ENCODE assay signal across 8 cellular contexts in genomic region chr3:179348325-179349013, GRCh38. TPM values are rescaled to one million over a fixed set of nuclear protein-coding genes. Genes with fewer than 3 reads are reported as not detected.
DNase-seq lines count a peak whose midpoint lies in the region; ATAC-seq, FAIRE-seq and TF ChIP-seq lines count a peak whose summit lies in the region.

No MANE protein-coding gene starts in this region.

- H3K27ac ChIP-seq in A549, result peak overlapping the region; percentile 73 to 93

- no peak for TF ChIP-seq EP300 in A549 (IDR thresholded peaks at IDR 0.05)

- CTCF ChIA-PET in A549 (lab: Yijun Ruan, JAX), result no interaction called here

- no peaks in the 10 kb centered on the region for H3K9me3 ChIP-seq in A549

- TF ChIP-seq POLR2A in A549 (IDR thresholded peaks at IDR 0.05; ENCODE audit: low read length), result no peak

- no peak for DNase-seq in A549 (ENCODE audit: low read depth in 1 of 2, low spot score in 1 of 2)
- peak; percentile 58 for DNase-seq in SIG-M5 treated with dmso at 0.1 percent for 504 hours (lab: John Stamatoyannopoulos, UW; ENCODE audit: unreplicated experiment)
- peak; percentile 1 for DNase-seq in fibroblast of mammary gland (ENCODE audit: low read depth)
- DNase-seq in retinal pigment epithelial cell (ENCODE audit: low read depth), result no peak
- DNase-seq in DMS153 (lab: John Stamatoyannopoulos, UW), result no peak
- DNase-seq in DMS 273 treated with DMSO at 0.1 percent for 48 hours (lab: John Stamatoyannopoulos, UW), result no peak

- FAIRE-seq in A549 (lab: Jason Lieb, UNC), result no peak

- no peak for TF ChIP-seq RAD21 in A549 (conservative IDR thresholded peaks at IDR 0.05 in 1 of 2, IDR thresholded peaks at IDR 0.05 in 1 of 2)

- TF ChIP-seq CTCF in A549 (IDR thresholded peaks at IDR 0.05) (no peak), fibroblast of mammary gland (conservative IDR thresholded peaks at IDR 0.05; ENCODE audit: control insufficient read depth, insufficient read depth, low read depth, low read length) (no peak), retinal pigment epithelial cell (conservative IDR thresholded peaks at IDR 0.05; ENCODE audit: low read depth, low read length) (no peak)

- POLR2A ChIA-PET in A549 (lab: Yijun Ruan, JAX), result no interaction called here

- H3K4me3 ChIP-seq in A549 (peak overlapping the region; percentile 82), fibroblast of mammary gland (ENCODE audit: control insufficient read depth, low read depth, low read length) (peak overlapping the region; percentile 85), retinal pigment epithelial cell (ENCODE audit: low read length) (peak overlapping the region; percentile 90)

- 28% methylated on average over 5 of the region's 5 CpGs for WGBS in A549 (ENCODE audit: missing lambda C conversion rate)

- H3K4me2 ChIP-seq in A549, result peak overlapping the region; percentile 91

- ATAC-seq in A549, result no peak
- ATAC-seq in GM18858 (IDR thresholded peaks at IDR 0.05; ENCODE audit: unreplicated experiment), result peak; percentile 84
- ATAC-seq in HG03060 (IDR thresholded peaks at IDR 0.05; ENCODE audit: low read depth, unreplicated experiment), result peak; percentile 63

- peaks cover 11% of the 10 kb centered on the region; the same call in 2 of the 3 replicates for H3K4me1 ChIP-seq in A549

TF ChIP-seq in A549, 52 proteins besides CTCF, POLR2A, EP300 and RAD21:
- TF ChIP-seq KDM5A (IDR thresholded peaks at IDR 0.05), result no peak
- no peak for TF ChIP-seq NR3C1 (IDR thresholded peaks at IDR 0.05)
- TF ChIP-seq, protein P1, sequence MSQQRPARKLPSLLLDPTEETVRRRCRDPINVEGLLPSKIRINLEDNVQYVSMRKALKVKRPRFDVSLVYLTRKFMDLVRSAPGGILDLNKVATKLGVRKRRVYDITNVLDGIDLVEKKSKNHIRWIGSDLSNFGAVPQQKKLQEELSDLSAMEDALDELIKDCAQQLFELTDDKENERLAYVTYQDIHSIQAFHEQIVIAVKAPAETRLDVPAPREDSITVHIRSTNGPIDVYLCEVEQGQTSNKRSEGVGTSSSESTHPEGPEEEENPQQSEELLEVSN (IDR thresholded peaks at IDR 0.05; ENCODE audit: borderline replicate concordance, low read depth), result no peak
- TF ChIP-seq HOXA7 (CRISPR knock-in tag; IDR thresholded peaks at IDR 0.05), result no peak
- TF ChIP-seq RCOR1 (IDR thresholded peaks at IDR 0.05; ENCODE audit: low read depth, low read length), result no peak
- no peak for TF ChIP-seq CEBPB (IDR thresholded peaks at IDR 0.05)
- TF ChIP-seq FOSL2 (IDR thresholded peaks at IDR 0.05), result no peak
- no peak for TF ChIP-seq FOSL2 (CRISPR knock-in tag; IDR thresholded peaks at IDR 0.05)
- TF ChIP-seq, protein P2, sequence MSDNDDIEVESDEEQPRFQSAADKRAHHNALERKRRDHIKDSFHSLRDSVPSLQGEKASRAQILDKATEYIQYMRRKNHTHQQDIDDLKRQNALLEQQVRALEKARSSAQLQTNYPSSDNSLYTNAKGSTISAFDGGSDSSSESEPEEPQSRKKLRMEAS (IDR thresholded peaks at IDR 0.05), result no peak
- no peak for TF ChIP-seq HES2 (IDR thresholded peaks at IDR 0.05)
- TF ChIP-seq MAFK (IDR thresholded peaks at IDR 0.05; ENCODE audit: partially characterized antibody), result no peak
- no peak for TF ChIP-seq ZFP36 (IDR thresholded peaks at IDR 0.05; ENCODE audit: borderline replicate concordance, partially characterized antibody)

RNA-seq across cellular contexts. Expression of gene MFN1, which starts 1.0 kb away (rescaled TPM):
- polyA plus RNA-seq in A549 (2011; rRNA removed) (36.7 and 51.2 TPM in 2 replicates), A549 (2017; fragmentation: RNase III; extraction: RNeasy Plus Mini Kit Qiagen cat#74134 plus additional on column Dnase treatment) (21.9 to 23.6 TPM (median 22.1 TPM) in 3 replicates)
- 6.6 and 7.4 TPM in 2 replicates for polyA plus RNA-seq in A549 (2012; cell fraction: cytosol; rRNA removed)
- polyA plus RNA-seq in A549 (2012; cell fraction: nucleus; rRNA removed), result 4.7 and 7.1 TPM in 2 replicates
- polyA minus RNA-seq in A549 (2011; rRNA and poly(A)+ RNA removed), result 16.6 and 18.9 TPM in 2 replicates

RNA-seq across cellular contexts. Expression of gene ZNF639, which starts 25.6 kb away (rescaled TPM):
- polyA plus RNA-seq in A549 (2011; rRNA removed), result 19.0 and 19.8 TPM in 2 replicates
- 7.7 and 9.6 TPM in 2 replicates for polyA plus RNA-seq in A549 (2012; cell fraction: cytosol; rRNA removed)
- polyA plus RNA-seq in A549 (2012; cell fraction: nucleus; rRNA removed), result 4.1 and 5.6 TPM in 2 replicates
- 18.9 to 22.0 TPM (median 21.5 TPM) in 3 replicates for polyA plus RNA-seq in A549 (2017; fragmentation: RNase III; extraction: RNeasy Plus Mini Kit Qiagen cat#74134 plus additional on column Dnase treatment)
- polyA minus RNA-seq in A549 (2011; rRNA and poly(A)+ RNA removed), result 4.3 and 4.8 TPM in 2 replicates

Comparison
In these comparisons a context has a peak if more than half of its experiments do, and no peak if none do; other contexts are left out.
1. ATAC-seq: peak in GM18858 (single experiment) and HG03060 (single experiment); none in A549 (0 of 2).
2. DNase-seq: peak in SIG-M5 treated with dmso at 0.1 percent for 504 hours (single experiment) and fibroblast of mammary gland (single experiment); none in A549 (0 of 2), retinal pigment epithelial cell (single experiment), DMS153 (single experiment) and DMS 273 treated with DMSO at 0.1 percent for 48 hours (single experiment).
3. Peak in every context shown above with its lines, with median percentiles within 50 percentile points of each other: H3K4me3 ChIP-seq.